In the genomic region with DNA sequence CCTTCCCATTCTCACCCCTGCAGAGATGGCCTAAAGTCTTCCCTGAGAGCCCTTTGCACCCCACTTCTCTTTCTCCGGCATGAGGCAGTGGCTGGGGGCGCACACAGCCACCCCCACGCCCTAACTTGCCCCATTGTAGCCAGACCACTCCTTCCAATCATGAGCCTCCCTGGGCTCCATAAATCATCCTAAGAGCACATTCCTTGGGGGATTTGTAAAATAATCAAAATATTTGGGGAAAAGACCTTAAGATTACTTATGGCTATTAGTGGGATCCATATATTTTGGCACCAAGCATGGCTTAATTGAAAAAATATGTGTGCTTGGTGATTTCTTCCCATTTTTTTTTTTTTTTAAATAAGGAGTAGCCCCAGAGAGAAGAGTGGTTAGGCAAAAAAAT, we compare ENCODE assay signal across 23 cellular contexts. TPM values are rescaled to one million over a fixed set of nuclear protein-coding genes. Genes with fewer than 3 reads are reported as not detected.
DNase-seq lines count a peak whose midpoint lies in the region; ATAC-seq, FAIRE-seq and TF ChIP-seq lines count a peak whose summit lies in the region.
"Had no signal": no experiment of that assay in that cellular context is flagged by ENCODE, and none has a peak within 500 bp of the region (broad histone marks: within the 10 kb centered on the region; RNA-seq: fewer than 3 reads in every experiment).

No MANE protein-coding gene starts in this region.

- TF ChIP-seq POLR2A in thyroid gland (IDR thresholded peaks at IDR 0.05) (no peak), HepG2 (IDR thresholded peaks at IDR 0.05; ENCODE audit: insufficient read depth in 1 of 2, low read depth in 2 of 2, low read length in 2 of 2) (no peak)

- peaks cover 73% of the 10 kb centered on the region for H3K4me1 Mint-ChIP-seq in GM23338
- H3K4me1 Mint-ChIP-seq: central memory CD8-positive, alpha-beta T cell; IgD-negative memory B cell had no signal

- no peak overlapping the region for H2AFZ ChIP-seq in GM23338
- H2AFZ ChIP-seq in HepG2 (ENCODE audit: low read length): no peak overlapping the region

- CTCF ChIA-PET in HepG2 (lab: Yijun Ruan, JAX; ENCODE audit: low intra/inter-chr PET ratio, low total read pairs): no interaction called here

- H3F3A ChIP-seq in GM23338 (replicated peaks; ENCODE audit: low read depth): peaks cover 7% of the 10 kb centered on the region; the same call in 1 of the 2 replicates

- no peaks in the 10 kb centered on the region for H3K9me2 ChIP-seq in GM23338 (ENCODE audit: insufficient read depth)

- 85 to 98% methylated on average over 3 of the region's 3 CpGs for WGBS in thyroid gland, 2 donors
- WGBS in HepG2 (ENCODE audit: low lambda C conversion rate): 98% methylated on average over 3 of the region's 3 CpGs

- H3K79me2 ChIP-seq in GM23338 (replicated peaks; ENCODE audit: insufficient read depth) (no peaks in the 10 kb centered on the region), HepG2 (ENCODE audit: insufficient read depth, low read length) (no peaks in the 10 kb centered on the region)

- BruUV-seq in HepG2 (replicated peaks; lab: Mats Ljungman, UMichigan): no TSS peak

- TF ChIP-seq CTCF in GM23338 (conservative IDR thresholded peaks at IDR 0.05; ENCODE audit: low read depth in 2 of 2): no peak
- no peak for TF ChIP-seq CTCF in WI38 (IDR thresholded peaks at IDR 0.05; ENCODE audit: low read depth, low read length)
- no peak for TF ChIP-seq CTCF in thyroid gland (IDR thresholded peaks at IDR 0.05)
- TF ChIP-seq CTCF in HepG2 (CRISPR knock-in tag; IDR thresholded peaks at IDR 0.05): no peak

- intact Hi-C loops in thyroid gland (cut with DNase I): no loop called here
- intact Hi-C loops in HepG2 (cut with micrococcal nuclease; ENCODE audit: unreplicated experiment): no loop called here

- H3K27ac ChIP-seq in GM23338 (ENCODE audit: low read depth) (peak overlapping the region; percentile 87), thyroid gland (peak overlapping the region; percentile 53 to 84 (median 83)), HepG2 (ENCODE audit: extremely low read length, insufficient read depth, low read length) (no peak overlapping the region)
- H3K27ac ChIP-seq: gastrocnemius medialis had no signal

- no peak overlapping the region for H3K27ac Mint-ChIP-seq in GM23338
- H3K27ac Mint-ChIP-seq: activated naive CD8-positive, alpha-beta T cell; effector memory CD8-positive, alpha-beta T cell; IgD-negative memory B cell; naive thymus-derived CD8-positive, alpha-beta T cell had no signal

- H3K9me3 ChIP-seq in thyroid gland: no peaks in the 10 kb centered on the region
- H3K9me3 ChIP-seq in HepG2 (ENCODE audit: low read length): no peaks in the 10 kb centered on the region
- H3K9me3 ChIP-seq: gastrocnemius medialis had no signal

- no peaks in the 10 kb centered on the region for H4K20me1 ChIP-seq in GM23338 (replicated peaks; ENCODE audit: insufficient read depth)
- H4K20me1 ChIP-seq in HepG2 (ENCODE audit: insufficient read depth, low read length): no peaks in the 10 kb centered on the region

- in situ Hi-C loops in HepG2 (cut with HindIII; ENCODE audit: extremely low pct_ligation_motif_present, low pct_unique_long_range_greater_than_20kb): no loop called here

- no peaks in the 10 kb centered on the region for H3K9me3 Mint-ChIP-seq in GM23338
- H3K9me3 Mint-ChIP-seq: activated T-cell treated with anti-CD3 and anti-CD28 coated beads, Interleukin-2, amount 50 U/mL, for 4 hours; central memory CD8-positive, alpha-beta T cell; effector memory CD8-positive, alpha-beta T cell; IgD-negative memory B cell; naive thymus-derived CD8-positive, alpha-beta T cell had no signal

- POLR2A ChIA-PET in HepG2 (lab: Yijun Ruan, JAX): no interaction called here

- H3K27me3 Mint-ChIP-seq in GM23338 (ENCODE audit: insufficient read depth, low read depth, poor library complexity): peaks cover 16% of the 10 kb centered on the region
- H3K27me3 Mint-ChIP-seq: activated naive CD8-positive, alpha-beta T cell had no signal

- H3K27me3 ChIP-seq in GM23338 (ENCODE audit: insufficient read depth) (no peaks in the 10 kb centered on the region), thyroid gland (no peaks in the 10 kb centered on the region), HepG2 (ENCODE audit: control insufficient read depth in 1 of 2, insufficient read depth in 2 of 2, low read length in 2 of 2) (no peaks in the 10 kb centered on the region)
- H3K27me3 ChIP-seq: gastrocnemius medialis had no signal

- FAIRE-seq in HepG2 (lab: Jason Lieb, UNC): no peak
- FAIRE-seq: RCC 7860 had no signal

- H3K4me3 ChIP-seq in GM23338: no peak overlapping the region
- H3K4me3 ChIP-seq in WI38 (ENCODE audit: low read depth, low read length): peak overlapping the region; percentile 25
- no peak overlapping the region for H3K4me3 ChIP-seq in thyroid gland (replicated peaks in 1 of 3)
- H3K4me3 ChIP-seq in HepG2 (replicated peaks in 1 of 3; ENCODE audit: insufficient read depth in 1 of 3, low read depth in 2 of 3, low read length in 3 of 3): no peak overlapping the region
- H3K4me3 ChIP-seq: gastrocnemius medialis, lung had no signal

- H3K36me3 ChIP-seq in GM23338 (ENCODE audit: insufficient read depth): no peaks in the 10 kb centered on the region
- H3K36me3 ChIP-seq in thyroid gland: no peaks in the 10 kb centered on the region
- H3K36me3 ChIP-seq in HepG2 (replicated peaks in 1 of 2; ENCODE audit: control insufficient read depth in 1 of 2, insufficient read depth in 2 of 2, low read length in 2 of 2): no peaks in the 10 kb centered on the region
- H3K36me3 ChIP-seq: gastrocnemius medialis had no signal

- H3K9ac ChIP-seq in HepG2 (ENCODE audit: insufficient read depth, low read depth, low read length): no peak overlapping the region

- ATAC-seq in GM23338 (no peak; the same call in 2 of the 3 replicates), HG03439 (IDR thresholded peaks at IDR 0.05; ENCODE audit: unreplicated experiment) (no peak), HepG2 (no peak)
- ATAC-seq: activated T-cell treated with anti-CD3 and anti-CD28 coated beads, Interleukin-2, amount 50 U/mL, for 4 hours; effector memory CD8-positive, alpha-beta T cell; gastrocnemius medialis; naive thymus-derived CD8-positive, alpha-beta T cell had no signal

- H3K4me2 ChIP-seq in GM23338: no peak overlapping the region
- no peak overlapping the region for H3K4me2 ChIP-seq in HepG2 (ENCODE audit: low read depth, low read length)

- H3K4me3 Mint-ChIP-seq in GM23338: no peak overlapping the region; the same call in 2 of the 3 replicates
- H3K4me3 Mint-ChIP-seq: activated naive CD8-positive, alpha-beta T cell; activated T-cell treated with anti-CD3 and anti-CD28 coated beads, Interleukin-2, amount 50 U/mL, for 4 hours; central memory CD8-positive, alpha-beta T cell; effector memory CD8-positive, alpha-beta T cell; IgD-negative memory B cell; naive thymus-derived CD8-positive, alpha-beta T cell had no signal

- H3K36me3 Mint-ChIP-seq in GM23338 (ENCODE audit: low read depth): no peaks in the 10 kb centered on the region
- H3K36me3 Mint-ChIP-seq: activated naive CD8-positive, alpha-beta T cell; naive thymus-derived CD8-positive, alpha-beta T cell had no signal

- DNase-seq in GM23338 (ENCODE audit: low spot score) (no peak), left kidney (ENCODE audit: low read depth, low spot score) (peak; percentile 41), thyroid gland (no peak), DMS 273 (lab: John Stamatoyannopoulos, UW; ENCODE audit: unreplicated experiment) (no peak), HepG2 (ENCODE audit: low spot score) (no peak), KG1 (lab: John Stamatoyannopoulos, UW) (no peak)
- DNase-seq: activated CD4-positive, alpha-beta T cell treated with anti-CD3 and anti-CD28 coated beads, Interleukin-2, amount 50 U/mL, for 48 hours; activated T-cell treated with anti-CD3 and anti-CD28 coated beads, Interleukin-2, amount 50 U/mL, for 4 hours; effector memory CD8-positive, alpha-beta T cell; gastrocnemius medialis; GF-D8; naive thymus-derived CD8-positive, alpha-beta T cell; NCI-H2081; NCI-H748 treated with DMSO at 0.1 percent for 48 hours; stimulated activated CD4-positive, alpha-beta T cell treated with anti-CD3 and anti-CD28 coated beads, Interleukin-15, amount 100 ng/mL, for 24 hours; stimulated activated naive CD4-positive, alpha-beta T cell treated with Interleukin-2 at 50 U/mL for 16 hours had no signal

- no peak for TF ChIP-seq EP300 in HepG2 (IDR thresholded peaks at IDR 0.05; ENCODE audit: low read depth in 2 of 2, low read length in 2 of 2)
- TF ChIP-seq EP300 in HepG2 (CRISPR knock-in tag; IDR thresholded peaks at IDR 0.05; ENCODE audit: borderline replicate concordance): no peak

- H3K4me1 ChIP-seq in GM23338 (ENCODE audit: insufficient read depth) (peaks cover 70% of the 10 kb centered on the region), thyroid gland (peaks cover 90 to 99% of the 10 kb centered on the region in 2 donors), HepG2 (ENCODE audit: insufficient read depth, low read length) (peaks cover 86% of the 10 kb centered on the region)

- TF ChIP-seq RAD21 in HepG2 (CRISPR knock-in tag; IDR thresholded peaks at IDR 0.05): no peak

RNA-seq across cellular contexts. Expression of a gene that starts 45.8 kb away (rescaled TPM):
- 11.9 and 15.7 TPM in 2 replicates for total RNA-seq in GM23338 (2014; rRNA removed; shearing (Covaris generic))
- polyA plus RNA-seq in GM23338 (2016; fragmentation: Nextera tagmentation; extraction: Ambion mirVana): 1.6 and 2.1 TPM in 2 replicates
- 100 to 1,000 TPM in 1 of 4 donors, 10 to 100 TPM in 3; 59.3 to 118 (median 62.3) TPM for total RNA-seq in thyroid gland
- 2.6 and 4.4 TPM in 2 replicates for total RNA-seq in HepG2 (2016; rRNA removed; fragmentation: Illumina TruSeq; extraction: Trizol)
- 0.79 and 0.91 TPM in 2 replicates for total RNA-seq in HepG2 (2016; cell fraction: cytosol; rRNA removed; fragmentation: Illumina TruSeq; extraction: Trizol; ENCODE audit: low read depth)
- total RNA-seq in HepG2 (2016; cell fraction: insoluble cytoplasmic fraction; rRNA removed; fragmentation: Illumina TruSeq; extraction: Trizol): 2.3 and 4.5 TPM in 2 replicates
- 2.0 and 2.2 TPM in 2 replicates for total RNA-seq in HepG2 (2016; cell fraction: membrane; rRNA removed; fragmentation: Illumina TruSeq; extraction: Trizol)
- total RNA-seq in HepG2 (2016; cell fraction: nucleus; rRNA removed; fragmentation: Illumina TruSeq; extraction: Trizol): 7.0 and 9.1 TPM in 2 replicates
- polyA plus RNA-seq in HepG2 (2011; rRNA removed): 3.1 and 3.3 TPM in 2 replicates
- 1.3 and 2.9 TPM in 2 replicates for polyA plus RNA-seq in HepG2 (2011; cell fraction: cytosol; rRNA removed)
- polyA plus RNA-seq in HepG2 (2011; cell fraction: nucleus; rRNA removed): 6.7 and 14.1 TPM in 2 replicates
- polyA plus RNA-seq in HepG2 (2012): 3.3 and 3.9 TPM in 2 replicates
- polyA plus RNA-seq in HepG2 (2016; cell fraction: cytosol; fragmentation: Illumina TruSeq; extraction: Trizol; ENCODE audit: low read depth): 1.1 and 2.0 TPM in 2 replicates
- 2.3 and 2.9 TPM in 2 replicates for polyA plus RNA-seq in HepG2 (2016; cell fraction: insoluble cytoplasmic fraction; fragmentation: Illumina TruSeq; extraction: Trizol; ENCODE audit: low read depth)
- 1.5 and 2.1 TPM in 2 replicates for polyA plus RNA-seq in HepG2 (2016; cell fraction: membrane; fragmentation: Illumina TruSeq; extraction: Trizol; ENCODE audit: low read depth)
- 7.1 and 8.1 TPM in 2 replicates for polyA plus RNA-seq in HepG2 (2016; cell fraction: nucleus; fragmentation: Illumina TruSeq; extraction: Trizol; ENCODE audit: insufficient read depth, low read depth)
- 19.3 and 109 TPM in 2 replicates for polyA minus RNA-seq in HepG2 (2011; rRNA and poly(A)+ RNA removed; ENCODE audit: low replicate concordance)
- 5.3 and 5.6 TPM in 2 replicates for polyA minus RNA-seq in HepG2 (2011; cell fraction: cytosol; rRNA and poly(A)+ RNA removed)
- polyA minus RNA-seq in HepG2 (2011; cell fraction: nucleus; rRNA and poly(A)+ RNA removed): 11.7 and 25.1 TPM in 2 replicates
- polyA plus RNA-seq: IgD-negative memory B cell; naive thymus-derived CD8-positive, alpha-beta T cell had no signal
